In the genomic region with DNA sequence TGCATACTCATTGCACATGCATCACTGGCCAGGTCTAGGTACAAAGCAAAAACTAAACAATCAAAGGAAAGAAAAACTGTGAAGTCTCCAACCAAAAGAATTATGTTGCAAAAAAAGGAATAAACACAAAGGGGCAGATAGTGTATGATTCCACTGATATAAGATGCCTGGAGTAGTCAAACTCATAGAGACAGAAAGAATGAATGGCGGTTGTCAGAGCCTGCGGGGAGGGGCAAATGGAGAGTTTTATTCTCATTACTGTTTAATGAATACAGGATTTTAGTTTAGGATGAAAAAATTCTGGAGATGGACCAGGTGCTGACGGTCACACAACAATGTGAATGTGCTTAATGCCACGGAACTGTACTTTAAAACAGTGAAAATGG, we compare ENCODE assay signal across 1 cellular context.
TF ChIP-seq lines count a peak whose summit lies in the region.

No MANE protein-coding gene starts in this region.

TF ChIP-seq in A549, 52 proteins besides CTCF, POLR2A, EP300 and RAD21 (continued from another document):
- TF ChIP-seq, protein P1, sequence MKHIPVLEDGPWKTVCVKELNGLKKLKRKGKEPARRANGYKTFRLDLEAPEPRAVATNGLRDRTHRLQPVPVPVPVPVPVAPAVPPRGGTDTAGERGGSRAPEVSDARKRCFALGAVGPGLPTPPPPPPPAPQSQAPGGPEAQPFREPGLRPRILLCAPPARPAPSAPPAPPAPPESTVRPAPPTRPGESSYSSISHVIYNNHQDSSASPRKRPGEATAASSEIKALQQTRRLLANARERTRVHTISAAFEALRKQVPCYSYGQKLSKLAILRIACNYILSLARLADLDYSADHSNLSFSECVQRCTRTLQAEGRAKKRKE (CRISPR knock-in tag; IDR thresholded peaks at IDR 0.05; ENCODE audit: low read depth): no peak
- TF ChIP-seq JUNB (IDR thresholded peaks at IDR 0.05) (no peak), CBX2 (IDR thresholded peaks at IDR 0.05; ENCODE audit: borderline replicate concordance, low read depth) (no peak), NPAS2 (CRISPR knock-in tag; IDR thresholded peaks at IDR 0.05; ENCODE audit: borderline replicate concordance) (no peak), GATA3 (IDR thresholded peaks at IDR 0.05; ENCODE audit: borderline replicate concordance) (no peak), HOXB5 (CRISPR knock-in tag; IDR thresholded peaks at IDR 0.05) (no peak), EHMT2 (IDR thresholded peaks at IDR 0.05; ENCODE audit: low read depth) (no peak), FOSL2 (IDR thresholded peaks at IDR 0.05) (no peak), FOSL2 (CRISPR knock-in tag; IDR thresholded peaks at IDR 0.05) (no peak), NFE2L2 (conservative IDR thresholded peaks at IDR 0.05; ENCODE audit: low read length) (no peak)
- TF ChIP-seq, protein P2, sequence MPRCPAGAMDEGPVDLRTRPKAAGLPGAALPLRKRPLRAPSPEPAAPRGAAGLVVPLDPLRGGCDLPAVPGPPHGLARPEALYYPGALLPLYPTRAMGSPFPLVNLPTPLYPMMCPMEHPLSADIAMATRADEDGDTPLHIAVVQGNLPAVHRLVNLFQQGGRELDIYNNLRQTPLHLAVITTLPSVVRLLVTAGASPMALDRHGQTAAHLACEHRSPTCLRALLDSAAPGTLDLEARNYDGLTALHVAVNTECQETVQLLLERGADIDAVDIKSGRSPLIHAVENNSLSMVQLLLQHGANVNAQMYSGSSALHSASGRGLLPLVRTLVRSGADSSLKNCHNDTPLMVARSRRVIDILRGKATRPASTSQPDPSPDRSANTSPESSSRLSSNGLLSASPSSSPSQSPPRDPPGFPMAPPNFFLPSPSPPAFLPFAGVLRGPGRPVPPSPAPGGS (IDR thresholded peaks at IDR 0.05): no peak
